Comparison of ENCODE assay signal across 1 cellular context in the genomic region with DNA sequence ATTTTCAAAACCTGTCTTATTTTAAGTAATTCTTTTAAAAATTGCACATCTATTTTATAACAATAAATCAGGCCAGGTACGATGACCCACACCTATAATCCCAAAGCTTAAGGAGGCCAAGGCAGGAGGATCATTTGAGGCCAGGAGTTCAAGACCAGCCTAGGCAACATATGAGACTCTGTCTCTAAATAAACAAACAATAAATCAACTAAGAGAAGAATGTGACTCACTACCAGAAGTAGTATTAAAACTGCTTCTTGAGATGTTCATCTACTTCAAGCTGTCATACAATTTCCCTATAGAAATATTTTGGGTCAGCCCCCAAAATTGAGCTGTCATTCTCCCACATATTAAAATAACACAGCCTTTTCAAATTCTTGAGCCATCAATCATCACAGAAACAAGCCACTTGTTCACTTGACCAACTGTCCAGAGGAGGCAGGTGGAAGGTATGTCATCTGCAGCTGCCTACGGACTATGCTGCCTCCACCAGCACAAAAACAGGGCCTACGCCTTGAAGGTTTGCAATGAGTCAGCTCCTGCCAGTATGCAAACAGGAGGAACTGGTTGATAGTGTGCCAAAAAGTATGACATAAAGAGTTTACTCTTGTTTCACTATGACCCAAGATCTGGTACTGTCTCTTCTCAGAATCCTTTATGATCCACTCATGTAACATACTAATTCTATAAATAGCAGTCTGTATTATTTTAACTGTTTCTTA.
A peak's percentile ranks its signal among the peaks of the same experiment; 100 is the strongest.
TF ChIP-seq lines count a peak whose summit lies in the region.

No MANE protein-coding gene starts in this region.

TF ChIP-seq in K562, 482 proteins besides CTCF, POLR2A, EP300 and RAD21 (continued from another document and continues in another):
- no peak for TF ChIP-seq GMEB1 (CRISPR knock-in tag; IDR thresholded peaks at IDR 0.05)
- TF ChIP-seq L3MBTL2 (IDR thresholded peaks at IDR 0.05), result peak; percentile 38; the same call in 1 of the 2 replicates
- TF ChIP-seq SMC3 (conservative IDR thresholded peaks at IDR 0.05; ENCODE audit: insufficient read depth, low read depth, low read length), result 0 out of 2 replicates have a peak, but pooled peaks have one; percentile 16
- peak; percentile 46 for TF ChIP-seq TAF9B (IDR thresholded peaks at IDR 0.05; ENCODE audit: partially characterized antibody)
- no peak for TF ChIP-seq NCOA4 (IDR thresholded peaks at IDR 0.05; ENCODE audit: partially characterized antibody)
- TF ChIP-seq ZNF175 (CRISPR knock-in tag; IDR thresholded peaks at IDR 0.05; ENCODE audit: low read depth), result 0 out of 2 replicates have a peak, but pooled peaks have one; percentile 34
- peak in 1 of 2 experiments; percentile 56; a peak in 1 of 4 replicates for TF ChIP-seq FOXA3 (CRISPR knock-in tag; conservative IDR thresholded peaks at IDR 0.05 in 1 of 2, IDR thresholded peaks at IDR 0.05 in 1 of 2)
- no peak for TF ChIP-seq RBM34 (IDR thresholded peaks at IDR 0.05; ENCODE audit: borderline replicate concordance, insufficient read depth, low read length)
- no peak for TF ChIP-seq HNRNPH1 (optimal IDR thresholded peaks at IDR 0.05; ENCODE audit: low read depth, low read length)
- no peak for TF ChIP-seq NKRF (IDR thresholded peaks at IDR 0.05; ENCODE audit: borderline replicate concordance)
- TF ChIP-seq SOX6 (IDR thresholded peaks at IDR 0.05), result peak; percentile 64; the same call in 1 of the 2 replicates
- TF ChIP-seq HNRNPUL1 (IDR thresholded peaks at IDR 0.05; ENCODE audit: low read length), result no peak
- TF ChIP-seq SMAD2 (IDR thresholded peaks at IDR 0.05; ENCODE audit: low read depth, low read length), result no peak
- peak in 1 of 2 experiments; percentile 51; a peak in 1 of 4 replicates for TF ChIP-seq ZNF318 (IDR thresholded peaks at IDR 0.05; ENCODE audit: borderline replicate concordance in 1 of 2, low read depth in 1 of 2)
- peak in 1 of 2 experiments; percentile 49; a peak in 1 of 4 replicates for TF ChIP-seq RCOR1 (IDR thresholded peaks at IDR 0.05; ENCODE audit: borderline replicate concordance in 1 of 2, low read depth in 2 of 2, low read length in 2 of 2)
- TF ChIP-seq ZNF830 (CRISPR knock-in tag; IDR thresholded peaks at IDR 0.05), result no peak
- TF ChIP-seq, protein P1, sequence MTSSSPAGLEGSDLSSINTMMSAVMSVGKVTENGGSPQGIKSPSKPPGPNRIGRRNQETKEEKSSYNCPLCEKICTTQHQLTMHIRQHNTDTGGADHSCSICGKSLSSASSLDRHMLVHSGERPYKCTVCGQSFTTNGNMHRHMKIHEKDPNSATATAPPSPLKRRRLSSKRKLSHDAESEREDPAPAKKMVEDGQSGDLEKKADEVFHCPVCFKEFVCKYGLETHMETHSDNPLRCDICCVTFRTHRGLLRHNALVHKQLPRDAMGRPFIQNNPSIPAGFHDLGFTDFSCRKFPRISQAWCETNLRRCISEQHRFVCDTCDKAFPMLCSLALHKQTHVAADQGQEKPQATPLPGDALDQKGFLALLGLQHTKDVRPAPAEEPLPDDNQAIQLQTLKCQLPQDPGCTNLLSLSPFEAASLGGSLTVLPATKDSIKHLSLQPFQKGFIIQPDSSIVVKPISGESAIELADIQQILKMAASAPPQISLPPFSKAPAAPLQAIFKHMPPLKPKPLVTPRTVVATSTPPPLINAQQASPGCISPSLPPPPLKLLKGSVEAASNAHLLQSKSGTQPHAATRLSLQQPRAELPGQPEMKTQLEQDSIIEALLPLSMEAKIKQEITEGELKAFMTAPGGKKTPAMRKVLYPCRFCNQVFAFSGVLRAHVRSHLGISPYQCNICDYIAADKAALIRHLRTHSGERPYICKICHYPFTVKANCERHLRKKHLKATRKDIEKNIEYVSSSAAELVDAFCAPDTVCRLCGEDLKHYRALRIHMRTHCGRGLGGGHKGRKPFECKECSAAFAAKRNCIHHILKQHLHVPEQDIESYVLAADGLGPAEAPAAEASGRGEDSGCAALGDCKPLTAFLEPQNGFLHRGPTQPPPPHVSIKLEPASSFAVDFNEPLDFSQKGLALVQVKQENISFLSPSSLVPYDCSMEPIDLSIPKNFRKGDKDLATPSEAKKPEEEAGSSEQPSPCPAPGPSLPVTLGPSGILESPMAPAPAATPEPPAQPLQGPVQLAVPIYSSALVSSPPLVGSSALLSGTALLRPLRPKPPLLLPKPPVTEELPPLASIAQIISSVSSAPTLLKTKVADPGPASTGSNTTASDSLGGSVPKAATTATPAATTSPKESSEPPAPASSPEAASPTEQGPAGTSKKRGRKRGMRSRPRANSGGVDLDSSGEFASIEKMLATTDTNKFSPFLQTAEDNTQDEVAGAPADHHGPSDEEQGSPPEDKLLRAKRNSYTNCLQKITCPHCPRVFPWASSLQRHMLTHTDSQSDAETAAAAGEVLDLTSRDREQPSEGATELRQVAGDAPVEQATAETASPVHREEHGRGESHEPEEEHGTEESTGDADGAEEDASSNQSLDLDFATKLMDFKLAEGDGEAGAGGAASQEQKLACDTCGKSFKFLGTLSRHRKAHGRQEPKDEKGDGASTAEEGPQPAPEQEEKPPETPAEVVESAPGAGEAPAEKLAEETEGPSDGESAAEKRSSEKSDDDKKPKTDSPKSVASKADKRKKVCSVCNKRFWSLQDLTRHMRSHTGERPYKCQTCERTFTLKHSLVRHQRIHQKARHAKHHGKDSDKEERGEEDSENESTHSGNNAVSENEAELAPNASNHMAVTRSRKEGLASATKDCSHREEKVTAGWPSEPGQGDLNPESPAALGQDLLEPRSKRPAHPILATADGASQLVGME (CRISPR knock-in tag; IDR thresholded peaks at IDR 0.05), result no peak
- TF ChIP-seq CHAMP1 (IDR thresholded peaks at IDR 0.05), result peak; percentile 28; the same call in 1 of the 2 replicates
- TF ChIP-seq ARID3B (CRISPR knock-in tag; IDR thresholded peaks at IDR 0.05; ENCODE audit: borderline replicate concordance), result no peak
- no peak for TF ChIP-seq LARP7 (IDR thresholded peaks at IDR 0.05)
- TF ChIP-seq TFAP4 (CRISPR knock-in tag; IDR thresholded peaks at IDR 0.05; ENCODE audit: borderline replicate concordance), result peak; percentile 46
